1 cellular context compared by ENCODE assay signal in genomic region chr12:12306-12705, GRCh38.
TF ChIP-seq lines count a peak whose summit lies in the region.

No MANE protein-coding gene starts in this region.

TF ChIP-seq in HEK293, 187 proteins besides CTCF, POLR2A, EP300 and RAD21:
- TF ChIP-seq ZNF692 (tag by site-specific recombination; IDR thresholded peaks at IDR 0.05), result 0 out of 2 replicates have a peak, but pooled peaks have one; percentile 18
